ENCODE assay signal across 7 cellular contexts in the genomic region with DNA sequence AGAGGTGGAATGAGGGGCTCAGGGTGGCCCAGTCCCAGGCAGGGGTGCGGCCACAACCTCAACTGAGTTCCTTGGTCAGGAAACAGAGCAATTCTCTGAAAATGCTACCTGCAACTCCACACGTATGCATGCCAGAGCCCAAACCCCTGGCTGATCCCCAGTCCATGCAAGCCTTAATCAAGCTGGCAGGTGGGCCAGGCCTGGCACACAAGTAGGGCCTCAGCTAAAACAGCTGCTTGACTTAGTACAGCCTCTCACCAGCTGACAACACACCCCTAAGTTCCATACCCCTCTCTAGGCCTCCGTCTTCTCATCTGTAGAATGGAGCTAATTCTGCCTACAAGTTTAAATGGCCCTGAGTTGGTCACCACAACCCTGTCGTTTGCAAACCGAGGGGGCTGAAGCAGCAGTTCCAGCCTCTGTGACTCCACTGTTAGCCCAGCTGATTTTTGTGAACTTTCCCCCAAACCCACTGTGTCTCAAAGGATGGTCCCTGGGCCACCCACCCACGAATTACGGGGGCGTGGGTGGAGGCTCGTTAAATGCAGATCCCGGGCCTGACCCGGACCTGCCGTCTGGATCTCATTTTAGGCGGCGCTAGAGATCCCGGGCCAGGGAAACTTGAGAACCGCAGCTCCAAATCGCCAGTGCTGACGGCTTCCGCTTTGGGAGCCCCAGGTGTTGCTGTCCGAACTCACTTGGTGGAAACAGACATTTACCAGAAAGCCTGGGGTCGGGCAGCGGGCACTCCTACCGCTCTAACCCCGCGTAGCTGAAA. TPM values are rescaled to one million over a fixed set of nuclear protein-coding genes. Genes with fewer than 3 reads are reported as not detected.
DNase-seq lines count a peak whose midpoint lies in the region; ATAC-seq and TF ChIP-seq lines count a peak whose summit lies in the region.

No MANE protein-coding gene starts in this region.

- TF ChIP-seq CTCF in GM12873 (IDR thresholded peaks at IDR 0.05; ENCODE audit: insufficient read depth, low read depth, low read length, missing control alignments) (peak; percentile 31), esophagus muscularis mucosa (IDR thresholded peaks at IDR 0.05) (peak in 2 of 3 experiments; percentile 16 to 19), mucosa of descending colon (IDR thresholded peaks at IDR 0.05) (no peak)

- H3K27ac ChIP-seq in esophagus muscularis mucosa (replicated peaks in 1 of 4) = peak overlapping the region; percentile 51 to 83 (median 70)

- H3K9me3 ChIP-seq in esophagus muscularis mucosa = no peaks in the 10 kb centered on the region
- H3K9me3 ChIP-seq in mucosa of descending colon = no peaks in the 10 kb centered on the region

- ATAC-seq in HG02571 (IDR thresholded peaks at IDR 0.05; ENCODE audit: unreplicated experiment) = peak; percentile 29
- ATAC-seq in mucosa of descending colon = peak; percentile 36

- intact Hi-C loops in esophagus muscularis mucosa (cut with DNase I) (no loop called here), mucosa of descending colon (cut with DNase I, micrococcal nuclease) (no loop called here)

- H3K36me3 ChIP-seq in esophagus muscularis mucosa = no peaks in the 10 kb centered on the region
- H3K36me3 ChIP-seq in mucosa of descending colon (ENCODE audit: low read depth) = no peaks in the 10 kb centered on the region

- TF ChIP-seq POLR2A in esophagus muscularis mucosa (IDR thresholded peaks at IDR 0.05; ENCODE audit: low read depth) = no peak

- peak overlapping the region; percentile 63 to 86 (median 72) for H3K4me3 ChIP-seq in esophagus muscularis mucosa
- peak overlapping the region; percentile 56 for H3K4me3 ChIP-seq in mucosa of descending colon

- 47% methylated on average over 8 of the region's 25 CpGs for WGBS in esophagus muscularis mucosa

- DNase-seq in SKM-1 treated with dmso at 0.1 percent for 144 hours (lab: John Stamatoyannopoulos, UW; ENCODE audit: unreplicated experiment) (peak; percentile 28), esophagus muscularis mucosa (ENCODE audit: extremely low spot score) (no peak), mucosa of descending colon (peak in 2 of 3 donors; percentile 68 to 73), ureter (ENCODE audit: low spot score) (peak; percentile 58)
- DNase-seq in effector CD8-positive, alpha-beta T cell (lab: John Stamatoyannopoulos, UW) = no peak

- H3K4me1 ChIP-seq in esophagus muscularis mucosa (peaks cover 8 to 19% (median 16%) of the 10 kb centered on the region in 4 donors), mucosa of descending colon (ENCODE audit: low read depth) (peaks cover 30% of the 10 kb centered on the region)

- no peak for TF ChIP-seq EP300 in esophagus muscularis mucosa (IDR thresholded peaks at IDR 0.05)

- peaks cover 0 to 31% (median 2%) of the 10 kb centered on the region in 4 donors for H3K27me3 ChIP-seq in esophagus muscularis mucosa

RNA-seq across cellular contexts. Expression of a gene that starts 0.9 kb away (rescaled TPM):
- 1 to 10 TPM in 2 of 4 donors, under 1 TPM in 2; 0.42 to 3.2 (median 1.7) TPM for total RNA-seq in esophagus muscularis mucosa
- 10 to 100 TPM; 16.5 to 24.1 (median 22.1) TPM for total RNA-seq in mucosa of descending colon
- total RNA-seq in ureter = 0.60 TPM

RNA-seq across cellular contexts. Expression of a gene that starts 1.1 kb away (rescaled TPM):
- total RNA-seq in esophagus muscularis mucosa (under 1 TPM in 3 of 4 donors, not detected in 1; 0.52 to 0.83 (median 0.63) TPM), mucosa of descending colon (10 to 100 TPM; 10.3 to 13.4 (median 10.9) TPM), ureter (0.65 TPM)

RNA-seq across cellular contexts. Expression of a gene that starts 36.7 kb away (rescaled TPM):
- 10 to 100 TPM; 18.3 to 30.7 (median 21.9) TPM for total RNA-seq in esophagus muscularis mucosa
- total RNA-seq in mucosa of descending colon = 10 to 100 TPM; 29.1 to 36.0 (median 34.1) TPM
- total RNA-seq in ureter = 29.6 TPM

RNA-seq across cellular contexts. Expression of a gene that starts 46.4 kb away (rescaled TPM):
- 10 to 100 TPM; 48.8 to 75.3 (median 68.4) TPM for total RNA-seq in esophagus muscularis mucosa
- 10 to 100 TPM; 37.2 to 56.2 (median 47.2) TPM for total RNA-seq in mucosa of descending colon
- total RNA-seq in ureter = 31.9 TPM

Comparison
In these comparisons a context has a peak if more than half of its experiments do, and no peak if none do; other contexts are left out.
1. DNase-seq: peak in SKM-1 treated with dmso at 0.1 percent for 144 hours (single experiment), mucosa of descending colon (2 of 3) and ureter (single experiment); none in esophagus muscularis mucosa (single experiment) and effector CD8-positive, alpha-beta T cell (single experiment).
2. RNA of a gene that starts 0.9 kb away (total RNA-seq): 16.5 to 24.1 TPM in mucosa of descending colon; 0.42 to 3.2 TPM in esophagus muscularis mucosa and 0.60 TPM in ureter (single experiment); every median in the first group is over 4 times any median in the second.